13 cellular contexts compared by ENCODE assay signal in the genomic region with DNA sequence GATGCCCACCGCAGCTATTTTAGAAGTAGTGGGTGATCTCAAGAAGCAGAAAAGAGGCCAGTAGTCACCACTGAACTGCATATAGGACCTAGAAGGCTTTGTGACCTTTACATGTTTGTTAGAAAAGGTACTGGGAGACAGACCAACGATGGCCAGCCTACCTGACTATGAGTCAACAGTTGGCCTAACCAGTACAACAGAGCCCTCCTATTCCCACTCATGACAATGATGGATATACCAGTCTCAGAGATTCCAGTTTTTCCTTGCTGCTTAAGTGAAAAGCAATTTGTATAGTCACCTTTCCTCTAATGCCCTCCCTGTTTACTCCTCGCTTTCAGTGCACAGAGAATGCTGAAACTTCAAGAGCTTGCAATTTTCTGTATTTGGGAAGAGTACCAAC.
A peak's percentile ranks its signal among the peaks of the same experiment; 100 is the strongest.
DNase-seq lines count a peak whose midpoint lies in the region; ATAC-seq, FAIRE-seq and TF ChIP-seq lines count a peak whose summit lies in the region.
"Had no signal": no experiment of that assay in that cellular context is flagged by ENCODE, and none has a peak within 500 bp of the region (broad histone marks: within the 10 kb centered on the region; RNA-seq: fewer than 3 reads in every experiment).

No MANE protein-coding gene starts in this region.

- no peaks in the 10 kb centered on the region for H3K36me3 ChIP-seq in GM23248 (ENCODE audit: low read depth)
- H3K36me3 ChIP-seq: BE2C had no signal

- H3K4me1 Mint-ChIP-seq in osteocyte (ENCODE audit: unreplicated experiment): peaks cover 49% of the 10 kb centered on the region

- 75 to 79% methylated on average over 3 of the region's 3 CpGs for WGBS in GM23248 (ENCODE audit: low coverage in 1 of 2, low lambda C conversion rate in 2 of 2, missing lambda C conversion rate in 2 of 2), 2 experiments

- in situ Hi-C loops in GM23248 (cut with MboI): no loop called here

- no peak overlapping the region for H3K4me3 Mint-ChIP-seq in osteocyte (ENCODE audit: unreplicated experiment)
- H3K4me3 Mint-ChIP-seq: brain, memory B cell had no signal

- H3K9me2 ChIP-seq in GM23248 (ENCODE audit: insufficient read depth): no peaks in the 10 kb centered on the region

- H3K9ac ChIP-seq in GM23248: no peak overlapping the region

- no peaks in the 10 kb centered on the region for H3K9me3 ChIP-seq in GM23248 (ENCODE audit: low read depth)
- H3K9me3 ChIP-seq: BE2C had no signal

- POLR2A ChIA-PET in RWPE1 (lab: Yijun Ruan, JAX; ENCODE audit: low non-redundant PET): no interaction called here

- H3K4me2 ChIP-seq in GM23248 (ENCODE audit: unreplicated experiment): no peak overlapping the region

- H2AFZ ChIP-seq in GM23248: no peak overlapping the region

- H3K79me2 ChIP-seq in GM23248 (ENCODE audit: insufficient read depth): peaks cover 61% of the 10 kb centered on the region

- H3F3A ChIP-seq in GM23248 (ENCODE audit: insufficient read depth): peaks cover 50% of the 10 kb centered on the region

- H3K27me3 Mint-ChIP-seq in osteocyte (ENCODE audit: unreplicated experiment): no peaks in the 10 kb centered on the region
- H3K27me3 Mint-ChIP-seq: brain, memory B cell had no signal

- no peak for ATAC-seq in HG03378 (IDR thresholded peaks at IDR 0.05; ENCODE audit: unreplicated experiment)

- no peaks in the 10 kb centered on the region for H3K27me3 ChIP-seq in GM23248 (replicated peaks; ENCODE audit: insufficient read depth)
- H3K27me3 ChIP-seq: BE2C had no signal

- H3K4me3 ChIP-seq in GM23248: no peak overlapping the region
- no peak overlapping the region for H3K4me3 ChIP-seq in epithelial cell of proximal tubule (ENCODE audit: low read depth, low read length)

- no peaks in the 10 kb centered on the region for H4K20me1 ChIP-seq in GM23248 (ENCODE audit: insufficient read depth)

- H3K4me1 ChIP-seq in GM23248 (ENCODE audit: insufficient read depth): peaks cover 46% of the 10 kb centered on the region

- H3K9me3 Mint-ChIP-seq in osteocyte (ENCODE audit: unreplicated experiment): no peaks in the 10 kb centered on the region

- FAIRE-seq in HTR-8/SVneo (lab: Jason Lieb, UNC): no peak

- no peak for DNase-seq in GM23248
- peak; percentile 17 for DNase-seq in RWPE1 (ENCODE audit: low spot score)
- DNase-seq in epithelial cell of proximal tubule (ENCODE audit: low read depth): peak; percentile 19
- no peak for DNase-seq in osteocyte (ENCODE audit: extremely low spot score, unreplicated experiment)
- DNase-seq in DMS79 (lab: John Stamatoyannopoulos, UW): no peak
- DNase-seq in activated effector memory CD4-positive, alpha-beta T cell treated with anti-CD3 and anti-CD28 coated beads, Interleukin-2, amount 50 U/mL, for 16 hours: no peak
- DNase-seq in HTR-8/SVneo (ENCODE audit: insufficient read length, low spot score): no peak
- DNase-seq: BE2C; KG1; stimulated activated CD4-positive, alpha-beta T cell treated with anti-CD3 and anti-CD28 coated beads, Interleukin-1b, Interleukin-23, amount 100 ng/mL, for 48 hours had no signal

- TF ChIP-seq CTCF in RWPE1 (conservative IDR thresholded peaks at IDR 0.05; ENCODE audit: low read depth): no peak
- no peak for TF ChIP-seq CTCF in epithelial cell of proximal tubule (conservative IDR thresholded peaks at IDR 0.05; ENCODE audit: low read depth, low read length)
- no peak for TF ChIP-seq CTCF in osteocyte (IDR thresholded peaks at IDR 0.05)

- no peaks in the 10 kb centered on the region for H3K36me3 Mint-ChIP-seq in osteocyte (ENCODE audit: unreplicated experiment)

- peak overlapping the region; percentile 22; the same call in 1 of the 2 replicates for H3K27ac ChIP-seq in GM23248
- H3K27ac ChIP-seq in RWPE1: no peak overlapping the region

- H3K27ac Mint-ChIP-seq in osteocyte (ENCODE audit: unreplicated experiment): peak overlapping the region; percentile 52
- H3K27ac Mint-ChIP-seq: memory B cell had no signal

- CTCF ChIA-PET in RWPE1 (lab: Yijun Ruan, JAX): no interaction called here

Comparison
In these comparisons a context has a peak if more than half of its experiments do, and no peak if none do; other contexts are left out.
1. DNase-seq: peak in RWPE1 (single experiment) and epithelial cell of proximal tubule (single experiment); none in GM23248 (single experiment), osteocyte (single experiment), DMS79 (single experiment), activated effector memory CD4-positive, alpha-beta T cell treated with anti-CD3 and anti-CD28 coated beads, Interleukin-2, amount 50 U/mL, for 16 hours (single experiment) and HTR-8/SVneo (single experiment).